Comparison of ENCODE assay signal across 13 cellular contexts in the genomic region with DNA sequence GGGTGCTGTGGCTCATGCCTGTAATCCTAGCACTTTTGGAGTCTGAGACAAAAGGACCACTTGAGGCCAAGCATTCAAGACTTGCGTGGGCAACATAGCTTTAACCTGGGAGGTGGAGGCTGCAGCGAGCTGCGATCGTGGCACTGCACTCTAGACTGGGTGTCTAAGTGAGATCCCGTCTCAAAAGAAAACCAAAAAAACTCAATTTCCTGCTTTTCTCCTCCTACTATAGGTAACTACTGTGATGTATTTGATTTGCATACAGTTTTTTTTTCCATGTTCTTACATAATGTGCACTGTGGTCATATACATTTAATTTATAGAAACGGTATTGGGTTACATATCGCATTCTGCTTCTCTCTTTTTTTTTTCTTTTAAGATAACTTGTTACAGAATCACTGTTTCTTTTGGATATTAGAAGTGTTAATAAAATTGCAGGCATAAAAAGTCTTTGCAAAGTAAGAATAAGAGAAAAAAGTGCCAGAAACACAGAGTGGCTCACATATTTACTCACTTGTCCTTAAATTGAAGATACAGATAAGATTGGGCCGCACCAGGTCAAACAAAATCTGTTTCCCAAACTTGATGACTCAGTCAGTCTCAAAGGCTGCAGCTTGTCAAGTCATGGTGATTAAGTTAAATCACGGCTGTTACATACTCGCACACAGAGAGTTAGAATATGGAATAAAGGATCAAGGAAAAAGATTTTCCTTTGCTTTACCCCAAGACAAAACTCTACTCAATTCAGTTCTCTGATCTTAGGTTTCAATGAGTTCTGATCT. TPM values are rescaled to one million over a fixed set of nuclear protein-coding genes. Genes with fewer than 3 reads are reported as not detected.
A peak's percentile ranks its signal among the peaks of the same experiment; 100 is the strongest.
DNase-seq lines count a peak whose midpoint lies in the region; ATAC-seq and TF ChIP-seq lines count a peak whose summit lies in the region.
"Had no signal": no experiment of that assay in that cellular context is flagged by ENCODE, and none has a peak within 500 bp of the region (broad histone marks: within the 10 kb centered on the region; RNA-seq: fewer than 3 reads in every experiment).

No MANE protein-coding gene starts in this region.

- intact Hi-C loops in psoas muscle (cut with DNase I) = no loop called here
- intact Hi-C loops in prostate gland (cut with DNase I) = no loop called here
- intact Hi-C loops in thyroid gland (cut with DNase I) = loop anchor here (10.0 kb wide), 1 partner anchor 93 kb away; no protein-coding TSS in a partner anchor

- H3K79me2 ChIP-seq in fibroblast of lung (ENCODE audit: control insufficient read depth, insufficient read depth, low read length) = peaks cover 9% of the 10 kb centered on the region

- H3K27ac ChIP-seq in fibroblast of lung (ENCODE audit: insufficient read depth, low read length) (no peak overlapping the region), psoas muscle (peak overlapping the region; percentile 16), prostate gland (no peak overlapping the region), thyroid gland (no peak overlapping the region)
- H3K27ac ChIP-seq: cardiac muscle cell, gastroesophageal sphincter, upper lobe of left lung had no signal

- DNase-seq in GM04504 (ENCODE audit: low read depth) (peak; percentile 13), RPMI7951 (ENCODE audit: low read depth) (peak; percentile 72), fibroblast of lung (ENCODE audit: low read depth in 2 of 2) (peak; percentile 45 to 59), psoas muscle (no peak), prostate gland (ENCODE audit: low spot score) (no peak), thyroid gland (no peak)
- DNase-seq: activated CD8-positive, alpha-beta memory T cell treated with anti-CD3 and anti-CD28 coated beads, Interleukin-2, amount 50 U/mL, for 4 hours; NCI-H1694 treated with DMSO at 0.1 percent for 48 hours; upper lobe of left lung had no signal

- no peak overlapping the region for H2AFZ ChIP-seq in fibroblast of lung (ENCODE audit: low read length)

- TF ChIP-seq CTCF in fibroblast of lung (conservative IDR thresholded peaks at IDR 0.05 in 1 of 2, IDR thresholded peaks at IDR 0.05 in 1 of 2; ENCODE audit: low read depth in 1 of 2, low read length in 2 of 2) (no peak), psoas muscle (IDR thresholded peaks at IDR 0.05) (no peak), prostate gland (IDR thresholded peaks at IDR 0.05) (no peak), thyroid gland (IDR thresholded peaks at IDR 0.05) (no peak)

- H3K9me3 ChIP-seq in fibroblast of lung (ENCODE audit: control insufficient read depth, insufficient read depth, low read depth, low read length) (no peaks in the 10 kb centered on the region), psoas muscle (no peaks in the 10 kb centered on the region), prostate gland (no peaks in the 10 kb centered on the region), thyroid gland (no peaks in the 10 kb centered on the region)
- H3K9me3 ChIP-seq: gastroesophageal sphincter, upper lobe of left lung had no signal

- no peak overlapping the region for H3K9ac ChIP-seq in fibroblast of lung (ENCODE audit: insufficient read depth, low read length)

- TF ChIP-seq POLR2A in prostate gland (IDR thresholded peaks at IDR 0.05) (no peak), thyroid gland (IDR thresholded peaks at IDR 0.05) (no peak)

- no peak overlapping the region for H3K4me3 ChIP-seq in fibroblast of lung (replicated peaks in 1 of 4; ENCODE audit: control extremely low read depth in 1 of 4, insufficient read depth in 1 of 4, low read depth in 3 of 4, low read length in 4 of 4)
- no peak overlapping the region for H3K4me3 ChIP-seq in psoas muscle
- H3K4me3 ChIP-seq in prostate gland = no peak overlapping the region
- no peak overlapping the region for H3K4me3 ChIP-seq in thyroid gland (replicated peaks in 1 of 3)
- H3K4me3 ChIP-seq: cardiac muscle cell, gastroesophageal sphincter, upper lobe of left lung had no signal

- no peaks in the 10 kb centered on the region for H4K20me1 ChIP-seq in fibroblast of lung (ENCODE audit: control insufficient read depth, extremely low read depth, insufficient read depth, low read length)

- ATAC-seq in psoas muscle (no peak), GM21737 (IDR thresholded peaks at IDR 0.05; ENCODE audit: unreplicated experiment) (no peak)
- ATAC-seq: gastroesophageal sphincter, left lobe of liver had no signal

- H3K27me3 ChIP-seq in fibroblast of lung (ENCODE audit: control insufficient read depth, insufficient read depth, low read length) (no peaks in the 10 kb centered on the region), psoas muscle (ENCODE audit: insufficient read depth in 3 of 3, low read length in 2 of 3) (no peaks in the 10 kb centered on the region), prostate gland (replicated peaks; ENCODE audit: insufficient read depth) (no peaks in the 10 kb centered on the region), thyroid gland (no peaks in the 10 kb centered on the region)
- H3K27me3 ChIP-seq: cardiac muscle cell, gastroesophageal sphincter, upper lobe of left lung had no signal

- 63 to 69% (median 65%) methylated on average over 10 of the region's 10 CpGs for WGBS in psoas muscle, 3 donors
- 66% methylated on average over 10 of the region's 10 CpGs for WGBS in prostate gland
- WGBS in thyroid gland, 2 donors = 79 to 86% methylated on average over 10 of the region's 10 CpGs

- no peak overlapping the region for H3K4me2 ChIP-seq in fibroblast of lung (ENCODE audit: extremely low read depth, insufficient read depth, low read length)

- no peaks in the 10 kb centered on the region for H3K36me3 ChIP-seq in fibroblast of lung (ENCODE audit: control insufficient read depth, insufficient read depth, low read length)
- H3K36me3 ChIP-seq in psoas muscle (ENCODE audit: insufficient read depth in 1 of 2, low read depth in 1 of 2) = peaks cover 0 to 9% of the 10 kb centered on the region in 2 donors
- no peaks in the 10 kb centered on the region for H3K36me3 ChIP-seq in prostate gland
- no peaks in the 10 kb centered on the region for H3K36me3 ChIP-seq in thyroid gland
- H3K36me3 ChIP-seq: cardiac muscle cell had no signal

- peaks cover 2% of the 10 kb centered on the region for H3K4me1 ChIP-seq in fibroblast of lung (ENCODE audit: control insufficient read depth, extremely low read depth, insufficient read depth, low read length)
- H3K4me1 ChIP-seq in psoas muscle = peaks cover 3% of the 10 kb centered on the region
- no peaks in the 10 kb centered on the region for H3K4me1 ChIP-seq in prostate gland (replicated peaks)
- peaks cover 0 to 8% of the 10 kb centered on the region in 2 donors for H3K4me1 ChIP-seq in thyroid gland

RNA-seq across cellular contexts. Expression of gene PTGR1, which starts 2.0 kb away (rescaled TPM):
- total RNA-seq in RPMI7951 (2014; rRNA removed; shearing (Covaris generic)) = 86.5 and 92.4 TPM in 2 replicates
- total RNA-seq in fibroblast of lung (74.2 and 126 TPM in 2 replicates), psoas muscle (10 to 100 TPM in 3 of 4 donors, 1 to 10 TPM in 1; 8.6 to 32.2 (median 15.5) TPM), prostate gland (100 to 1,000 TPM in 1 of 2 donors, 10 to 100 TPM in 1; 43.9 to 110 TPM), thyroid gland (10 to 100 TPM; 27.7 to 64.3 (median 39.4) TPM)
- polyA plus RNA-seq in fibroblast of lung (137 and 191 TPM in 2 replicates), psoas muscle (10 to 100 TPM in 2 of 3 donors, 1 to 10 TPM in 1; 8.0 to 22.5 (median 22.5) TPM)
- polyA plus RNA-seq in fibroblast of lung (2012) = 97.3 and 130 TPM in 2 replicates
- 11.2 and 16.9 TPM in 2 replicates for polyA minus RNA-seq in fibroblast of lung (ENCODE audit: low replicate concordance)

RNA-seq across cellular contexts. Expression of gene DNAJC25, which starts 29.7 kb away (rescaled TPM):
- total RNA-seq in RPMI7951 (2014; rRNA removed; shearing (Covaris generic)) = 7.4 and 8.3 TPM in 2 replicates
- total RNA-seq in fibroblast of lung (6.7 and 7.3 TPM in 2 replicates), psoas muscle (1 to 10 TPM; 1.9 to 5.6 (median 4.5) TPM), prostate gland (10 to 100 TPM; 11.7 to 13.5 TPM), thyroid gland (10 to 100 TPM in 2 of 4 donors, 1 to 10 TPM in 2; 6.0 to 15.2 (median 10.8) TPM)
- polyA plus RNA-seq in fibroblast of lung (6.4 and 10.6 TPM in 2 replicates), psoas muscle (10 to 100 TPM in 2 of 3 donors, 1 to 10 TPM in 1; 7.4 to 20.1 (median 19.9) TPM)
- 7.3 and 9.3 TPM in 2 replicates for polyA plus RNA-seq in fibroblast of lung (2012)
- polyA minus RNA-seq in fibroblast of lung (ENCODE audit: low replicate concordance) = 1.0 and 1.6 TPM in 2 replicates

RNA-seq across cellular contexts. Expression of gene GNG10, which starts 60.0 kb away (rescaled TPM):
- total RNA-seq in RPMI7951 (2014; rRNA removed; shearing (Covaris generic)) = 115 TPM in 2 replicates
- 54.4 and 64.1 TPM in 2 replicates for total RNA-seq in fibroblast of lung
- polyA plus RNA-seq in fibroblast of lung = 109 and 129 TPM in 2 replicates
- 80.1 and 92.7 TPM in 2 replicates for polyA plus RNA-seq in fibroblast of lung (2012)
- 7.1 and 12.7 TPM in 2 replicates for polyA minus RNA-seq in fibroblast of lung (ENCODE audit: low replicate concordance)
- total RNA-seq in psoas muscle = 10 to 100 TPM; 12.0 to 22.3 (median 16.4) TPM
- 10 to 100 TPM; 13.7 to 17.3 (median 14.9) TPM for polyA plus RNA-seq in psoas muscle
- total RNA-seq in prostate gland = 10 to 100 TPM; 51.2 to 73.0 TPM
- 10 to 100 TPM; 44.8 to 57.3 (median 53.5) TPM for total RNA-seq in thyroid gland

Comparison
In these comparisons a context has a peak if more than half of its experiments do, and no peak if none do; other contexts are left out.
1. DNase-seq: peak in GM04504 (single experiment), RPMI7951 (single experiment) and fibroblast of lung (2 of 2); none in psoas muscle (0 of 2), prostate gland (single experiment) and thyroid gland (0 of 2).